Comparison of ENCODE assay signal across 8 cellular contexts in genomic region chr10:110681023-110681681, GRCh38. TPM values are rescaled to one million over a fixed set of nuclear protein-coding genes. Genes with fewer than 3 reads are reported as not detected.
DNase-seq lines count a peak whose midpoint lies in the region; ATAC-seq, FAIRE-seq and TF ChIP-seq lines count a peak whose summit lies in the region.

No MANE protein-coding gene starts in this region.

- H3K4me1 ChIP-seq in GM12878 (ENCODE audit: control insufficient read depth, insufficient read depth, low read length) (no peaks in the 10 kb centered on the region), right lobe of liver (peaks cover 0 to 3% (median 0%) of the 10 kb centered on the region in 4 donors), gastroesophageal sphincter (peaks cover 0 to 8% (median 0%) of the 10 kb centered on the region in 3 donors)

- BruUV-seq in GM12878 (replicated peaks; lab: Mats Ljungman, UMichigan) = no TSS peak

- no peak overlapping the region for H3K4me2 ChIP-seq in GM12878 (ENCODE audit: control insufficient read depth, insufficient read depth)

- WGBS in GM12878 (ENCODE audit: insufficient coverage, insufficient replicate concordance, low lambda C conversion rate, missing lambda C conversion rate) = 28% methylated on average over 7 of the region's 7 CpGs
- 53% methylated on average over 7 of the region's 7 CpGs for WGBS in right lobe of liver (ENCODE audit: insufficient coverage, low coverage, low lambda C conversion rate, missing lambda C conversion rate)
- 51 to 60% methylated on average over 2 to 6 of the region's 7 CpGs for WGBS in gastroesophageal sphincter (ENCODE audit: low coverage in 1 of 2), 2 donors

- no peak overlapping the region for H3K4me3 Mint-ChIP-seq in type B pancreatic cell

- H3K27ac ChIP-seq in GM12878 (ENCODE audit: control insufficient read depth, insufficient read depth) (no peak overlapping the region), right lobe of liver (no peak overlapping the region), gastroesophageal sphincter (no peak overlapping the region)

- H3K27me3 ChIP-seq in GM12878 (replicated peaks in 1 of 2; ENCODE audit: control insufficient read depth in 2 of 2, insufficient read depth in 2 of 2, low read length in 1 of 2) (no peaks in the 10 kb centered on the region), right lobe of liver (no peaks in the 10 kb centered on the region), gastroesophageal sphincter (no peaks in the 10 kb centered on the region)

- H3K36me3 ChIP-seq in GM12878 (ENCODE audit: control insufficient read depth in 2 of 2, insufficient read depth in 2 of 2, low read length in 1 of 2) = no peaks in the 10 kb centered on the region
- no peaks in the 10 kb centered on the region for H3K36me3 ChIP-seq in right lobe of liver
- H3K36me3 ChIP-seq in gastroesophageal sphincter = no peaks in the 10 kb centered on the region

- peak; percentile 31 for DNase-seq in AG08395 (ENCODE audit: low spot score)
- DNase-seq in GM12891 (ENCODE audit: insufficient read length, low spot score) = peak; percentile 32
- peak; percentile 35 for DNase-seq in NCI-H748 (lab: John Stamatoyannopoulos, UW; ENCODE audit: unreplicated experiment)
- DNase-seq in GM12878 (ENCODE audit: low read depth, low spot score) = no peak
- DNase-seq in right lobe of liver = no peak
- no peak for DNase-seq in type B pancreatic cell (ENCODE audit: extremely low spot score, unreplicated experiment)

- TF ChIP-seq POLR2A in GM12891 (IDR thresholded peaks at IDR 0.05; ENCODE audit: low read depth, low read length) (no peak), GM12878 (IDR thresholded peaks at IDR 0.05; ENCODE audit: low read depth, low read length) (no peak), right lobe of liver (IDR thresholded peaks at IDR 0.05) (no peak), gastroesophageal sphincter (IDR thresholded peaks at IDR 0.05) (no peak)

- in situ Hi-C loops in GM12878 (cut with MboI) = no loop called here

- SMC1A ChIA-PET in GM12878 (lab: Charles Lee; ENCODE audit: uncharacterized antibody, unreplicated experiment) = interaction anchor here (0.7 to 5.6 kb wide), 8 partner anchors 9 to 372 kb away, joined by 3 to 46 read pairs (median 4); no protein-coding TSS in a partner anchor

- peak; percentile 49 to 64 (median 55) for TF ChIP-seq CTCF in GM12878 (IDR thresholded peaks at IDR 0.05 in 2 of 3, conservative IDR thresholded peaks at IDR 0.05 in 1 of 3; ENCODE audit: control insufficient read depth in 2 of 3, extremely low read depth in 1 of 3, insufficient read depth in 1 of 3, low read depth in 3 of 3, low read length in 3 of 3)
- peak in 3 of 4 donors; percentile 22 to 33 (median 27) for TF ChIP-seq CTCF in right lobe of liver (IDR thresholded peaks at IDR 0.05)
- TF ChIP-seq CTCF in type B pancreatic cell (conservative IDR thresholded peaks at IDR 0.05) = peak; percentile 77
- peak in 2 of 4 experiments; percentile 7 to 57 for TF ChIP-seq CTCF in gastroesophageal sphincter (IDR thresholded peaks at IDR 0.05)

- peak; percentile 27; the same call in 1 of the 2 replicates for TF ChIP-seq RAD21 in GM12878 (IDR thresholded peaks at IDR 0.05; ENCODE audit: insufficient read depth, low read depth, low read length)

- peaks cover 12% of the 10 kb centered on the region for H3K4me1 Mint-ChIP-seq in type B pancreatic cell (ENCODE audit: unreplicated experiment)

- ATAC-seq in GM12878 (peak; percentile 89), right lobe of liver (peak in 2 of 4 donors; percentile 23 to 57), gastroesophageal sphincter (no peak), HG03439 (IDR thresholded peaks at IDR 0.05; ENCODE audit: unreplicated experiment) (no peak)

- no peaks in the 10 kb centered on the region for H3K9me3 Mint-ChIP-seq in type B pancreatic cell

- RAD21 ChIA-PET in GM12878 (lab: Charles Lee; ENCODE audit: unreplicated experiment) = interaction anchor here (0.8 to 1.8 kb wide), 4 partner anchors 9 to 73 kb away, joined by 3 to 11 read pairs (median 8); no protein-coding TSS in a partner anchor

- no peak overlapping the region for H2AFZ ChIP-seq in GM12878 (ENCODE audit: control insufficient read depth, low read depth, low read length)

- peak; percentile 71 for FAIRE-seq in GM12891 (lab: Jason Lieb, UNC)
- FAIRE-seq in GM12878 (lab: Jason Lieb, UNC) = no peak

- TF ChIP-seq EP300 in GM12878 (IDR thresholded peaks at IDR 0.05; ENCODE audit: borderline replicate concordance in 1 of 2, control insufficient read depth in 1 of 2, low read depth in 2 of 2, low read length in 2 of 2) (no peak), gastroesophageal sphincter (IDR thresholded peaks at IDR 0.05) (no peak)

- intact Hi-C loops in GM12878 (cut with micrococcal nuclease; ENCODE audit: unreplicated experiment) (loop anchor here (1.0 kb wide), 1 partner anchor 71 kb away; no protein-coding TSS in a partner anchor), right lobe of liver (cut with DNase I) (no loop called here)

- POLR2A ChIA-PET in GM12878 (lab: Charles Lee) = interaction anchor here (1.0 kb wide), 1 partner anchor 70 kb away, joined by 4 read pairs; no protein-coding TSS in a partner anchor

- H3K27me3 Mint-ChIP-seq in type B pancreatic cell = no peaks in the 10 kb centered on the region

- CTCF ChIA-PET in GM12878 (lab: Yijun Ruan, JAX) = interaction anchor here (0.6 to 9.4 kb wide), 16 partner anchors 9 to 375 kb away, joined by 3 to 124 read pairs (median 4); no protein-coding TSS in a partner anchor

- H3K4me3 ChIP-seq in GM12878 = no peak overlapping the region
- no peak overlapping the region for H3K4me3 ChIP-seq in right lobe of liver
- no peak overlapping the region for H3K4me3 ChIP-seq in gastroesophageal sphincter

- H4K20me1 ChIP-seq in GM12878 (ENCODE audit: control insufficient read depth, insufficient read depth) = no peaks in the 10 kb centered on the region

- H3K79me2 ChIP-seq in GM12878 (ENCODE audit: control insufficient read depth, insufficient read depth, low read length) = no peaks in the 10 kb centered on the region

- no peak overlapping the region for H3K27ac Mint-ChIP-seq in type B pancreatic cell

- H3K9me3 ChIP-seq in GM12878 (replicated peaks; ENCODE audit: control insufficient read depth, insufficient read depth, low read length) = no peaks in the 10 kb centered on the region
- no peaks in the 10 kb centered on the region for H3K9me3 ChIP-seq in right lobe of liver
- no peaks in the 10 kb centered on the region for H3K9me3 ChIP-seq in gastroesophageal sphincter

- H3K9ac ChIP-seq in GM12878 (ENCODE audit: control insufficient read depth, insufficient read depth, low read length) = no peak overlapping the region

- no peaks in the 10 kb centered on the region for H3K36me3 Mint-ChIP-seq in type B pancreatic cell

TF ChIP-seq in GM12891, 5 proteins besides CTCF, POLR2A, EP300 and RAD21:
- no peak for TF ChIP-seq TAF1 (IDR thresholded peaks at IDR 0.05; ENCODE audit: low read depth, low read length)
- TF ChIP-seq POLR2AphosphoS5 (IDR thresholded peaks at IDR 0.05; ENCODE audit: low read depth, low read length) = no peak
- no peak for TF ChIP-seq PAX5 (IDR thresholded peaks at IDR 0.05; ENCODE audit: insufficient read depth, low read length, severe bottlenecking)
- no peak for TF ChIP-seq POU2F2 (IDR thresholded peaks at IDR 0.05; ENCODE audit: low read depth, low read length)
- TF ChIP-seq SPI1 (IDR thresholded peaks at IDR 0.05; ENCODE audit: low read depth, low read length) = no peak

TF ChIP-seq in GM12878, 131 proteins besides CTCF, POLR2A, EP300 and RAD21:
- TF ChIP-seq ZZZ3 (IDR thresholded peaks at IDR 0.05; ENCODE audit: control insufficient read depth, insufficient read length, low read depth) (no peak), SMC3 (IDR thresholded peaks at IDR 0.05; ENCODE audit: borderline replicate concordance, low read length) (peak; percentile 54)

RNA-seq across cellular contexts. Expression of gene RBM20, which starts 37.0 kb away (rescaled TPM):
- polyA plus RNA-seq in GM12891 (2012; ENCODE audit: low read depth, missing spikeins) = 0.86 TPM
- total RNA-seq in GM12878 (2013; cell fraction: nucleolus; rRNA removed) = 0.88 and 0.96 TPM in 2 replicates
- total RNA-seq in GM12878 (2014; rRNA removed) (0.05 and 0.17 TPM in 2 replicates), GM12878 (2014; rRNA removed; fragmentation: Illumina TruSeq; extraction: Trizol) (0.13 and 0.28 TPM in 2 replicates), GM12878 (2021) (0.13 and 0.26 TPM in 2 replicates), right lobe of liver (under 1 TPM; 0.04 to 0.29 (median 0.06) TPM), type B pancreatic cell (ENCODE audit: low replicate concordance) (2.8 and 5.2 TPM in 2 replicates), gastroesophageal sphincter (1 to 10 TPM in 3 of 4 donors, under 1 TPM in 1; 0.62 to 7.4 (median 3.9) TPM)
- 0.17 TPM for polyA plus RNA-seq in GM12878 (2011; ENCODE audit: low read depth)
- polyA plus RNA-seq in GM12878 (2011; rRNA removed) (0.09 and 0.16 TPM in 2 replicates), GM12878 (2014; fragmentation: Illumina TruSeq; extraction: Trizol) (0.22 and 0.24 TPM in 2 replicates), GM12878 (2014; fragmentation: Nextera tagmentation; extraction: Ambion mirVana) (under 1 TPM; 0.04 to 0.05 TPM), GM12878 (2014; rRNA removed) (0.09 and 0.20 TPM in 2 replicates), GM12878 (2016; fragmentation: Nextera tagmentation; extraction: Ambion mirVana) (under 1 TPM; 0.05 to 0.12 TPM)
- 0.09 and 0.17 TPM in 2 replicates for polyA plus RNA-seq in GM12878 (2011; cell fraction: cytosol; rRNA removed)
- 0.63 and 1.0 TPM in 2 replicates for polyA plus RNA-seq in GM12878 (2011; cell fraction: nucleus; rRNA removed)
- polyA plus RNA-seq in GM12878 (2012) = 0.25 and 0.53 TPM in 2 replicates
- 0.05 and 0.07 TPM in 2 replicates for polyA minus RNA-seq in GM12878 (2011; rRNA and poly(A)+ RNA removed)
- polyA minus RNA-seq in GM12878 (2011; cell fraction: cytosol; rRNA and poly(A)+ RNA removed) = not detected in 2 replicates
- polyA minus RNA-seq in GM12878 (2011; cell fraction: nucleus; rRNA and poly(A)+ RNA removed) = 0.10 and 0.36 TPM in 2 replicates

Comparison
In these comparisons a context has a peak if more than half of its experiments do, and no peak if none do; other contexts are left out.
1. DNase-seq: peak in AG08395 (single experiment), GM12891 (single experiment) and NCI-H748 (single experiment); none in GM12878 (single experiment), right lobe of liver (0 of 3) and type B pancreatic cell (single experiment).